ENCODE assay signal across 11 cellular contexts in the genomic region with DNA sequence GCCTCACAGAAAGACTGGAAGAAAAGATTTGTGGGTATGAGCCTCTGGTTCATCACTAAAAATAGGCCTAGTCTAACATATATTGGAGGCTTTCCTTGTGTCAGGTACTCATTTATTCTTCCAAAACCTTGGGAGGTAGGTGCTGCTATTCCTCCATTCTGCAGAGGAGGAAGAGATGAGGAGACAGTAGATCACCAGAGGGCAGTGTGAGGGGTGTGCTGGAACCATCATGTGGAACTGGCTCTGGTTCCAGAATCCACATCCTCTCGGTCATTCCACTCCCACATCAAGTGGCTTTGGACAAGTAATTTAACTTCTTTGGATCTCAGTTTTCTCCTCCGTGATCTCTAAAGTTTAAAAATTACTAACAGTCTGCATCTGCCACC. TPM values are rescaled to one million over a fixed set of nuclear protein-coding genes. Genes with fewer than 3 reads are reported as not detected.
DNase-seq lines count a peak whose midpoint lies in the region; ATAC-seq and TF ChIP-seq lines count a peak whose summit lies in the region.
"Had no signal": no experiment of that assay in that cellular context is flagged by ENCODE, and none has a peak within 500 bp of the region (broad histone marks: within the 10 kb centered on the region; RNA-seq: fewer than 3 reads in every experiment).

No MANE protein-coding gene starts in this region.

- H4K20me1 ChIP-seq in IMR-90 (ENCODE audit: insufficient read depth, low read length) = peaks cover 10% of the 10 kb centered on the region; the same call in 1 of the 2 replicates

- no peak overlapping the region for H4K91ac ChIP-seq in IMR-90 (ENCODE audit: insufficient read depth, low read depth, low read length)

- TF ChIP-seq CTCF in cardiac muscle cell (IDR thresholded peaks at IDR 0.05; ENCODE audit: low read depth, low read length) = no peak
- no peak for TF ChIP-seq CTCF in IMR-90 (conservative IDR thresholded peaks at IDR 0.05; ENCODE audit: low read depth, low read length)
- TF ChIP-seq CTCF in liver (IDR thresholded peaks at IDR 0.05; ENCODE audit: low read depth, low read length, missing input control) = no peak
- no peak for TF ChIP-seq CTCF in transverse colon (IDR thresholded peaks at IDR 0.05)

- H3K27me3 ChIP-seq in cardiac muscle cell (no peaks in the 10 kb centered on the region), IMR-90 (ENCODE audit: control insufficient read depth, insufficient read depth, low read length) (no peaks in the 10 kb centered on the region), liver (ENCODE audit: control insufficient read depth in 4 of 4, insufficient read depth in 4 of 4, low read length in 3 of 4) (no peaks in the 10 kb centered on the region), stomach smooth muscle (ENCODE audit: control insufficient read depth in 1 of 2, insufficient read depth in 2 of 2, low read length in 2 of 2) (no peaks in the 10 kb centered on the region), transverse colon (peaks cover under 1% of the 10 kb centered on the region)

- no peak overlapping the region for H2BK120ac ChIP-seq in IMR-90 (ENCODE audit: low read depth, low read length)

- no peak overlapping the region for H2AK5ac ChIP-seq in IMR-90 (ENCODE audit: low read depth, low read length)

- H3K27ac ChIP-seq in cardiac muscle cell (peak overlapping the region; percentile 100), IMR-90 (ENCODE audit: insufficient read depth, low read length) (no peak overlapping the region), liver (ENCODE audit: low read depth in 1 of 2, low read length in 2 of 2) (no peak overlapping the region), stomach smooth muscle (ENCODE audit: low read length) (peak overlapping the region; percentile 79), transverse colon (peak overlapping the region in 2 of 4 donors; percentile 35 to 38)

- dilution Hi-C loops in IMR-90 (cut with HindIII; ENCODE audit: low sequenced_read_pairs, unreplicated experiment) = no loop called here

- no peak overlapping the region for H3K23ac ChIP-seq in IMR-90 (ENCODE audit: low read depth, low read length)

- no peak overlapping the region for H3K4me3 ChIP-seq in cardiac muscle cell
- no peak overlapping the region for H3K4me3 ChIP-seq in IMR-90 (ENCODE audit: insufficient read depth, low read depth, low read length)
- H3K4me3 ChIP-seq in liver (ENCODE audit: low read depth in 1 of 3, low read length in 3 of 3) = no peak overlapping the region
- H3K4me3 ChIP-seq in stomach smooth muscle (ENCODE audit: low read length in 2 of 2) = no peak overlapping the region
- no peak overlapping the region for H3K4me3 ChIP-seq in transverse colon

- no peak overlapping the region for H2AFZ ChIP-seq in IMR-90 (replicated peaks; ENCODE audit: low read length, poor library complexity)

- H3K9me3 ChIP-seq in cardiac muscle cell (ENCODE audit: low read depth) = no peaks in the 10 kb centered on the region
- H3K9me3 ChIP-seq in IMR-90 (ENCODE audit: control insufficient read depth, insufficient read depth, low read length) = no peaks in the 10 kb centered on the region
- H3K9me3 ChIP-seq in liver (ENCODE audit: control insufficient read depth in 4 of 4, low read length in 3 of 4) = no peaks in the 10 kb centered on the region
- no peaks in the 10 kb centered on the region for H3K9me3 ChIP-seq in stomach smooth muscle (ENCODE audit: control insufficient read depth in 2 of 2, low read length in 2 of 2)
- no peaks in the 10 kb centered on the region for H3K9me3 ChIP-seq in transverse colon

- H3K79me1 ChIP-seq in IMR-90 (ENCODE audit: low read depth in 1 of 2, low read length in 2 of 2) = no peaks in the 10 kb centered on the region; a peak in 1 of 4 replicates

- H3K36me3 ChIP-seq in cardiac muscle cell (peaks cover 2% of the 10 kb centered on the region), IMR-90 (ENCODE audit: control insufficient read depth, insufficient read depth, low read length) (no peaks in the 10 kb centered on the region), liver (ENCODE audit: control insufficient read depth in 4 of 4, insufficient read depth in 3 of 4, low read depth in 1 of 4, low read length in 3 of 4) (no peaks in the 10 kb centered on the region), stomach smooth muscle (ENCODE audit: control insufficient read depth in 2 of 2, insufficient read depth in 2 of 2, low read length in 2 of 2) (no peaks in the 10 kb centered on the region), transverse colon (no peaks in the 10 kb centered on the region)

- no peak overlapping the region for H4K5ac ChIP-seq in IMR-90 (ENCODE audit: low read depth, low read length)

- H2BK15ac ChIP-seq in IMR-90 (ENCODE audit: low read depth, low read length) = no peak overlapping the region

- H3K9ac ChIP-seq in IMR-90 (ENCODE audit: low read depth, low read length) = no peak overlapping the region
- no peak overlapping the region for H3K9ac ChIP-seq in liver (ENCODE audit: low read depth in 1 of 2, low read length in 2 of 2)
- H3K9ac ChIP-seq in stomach smooth muscle (ENCODE audit: low read length in 2 of 2) = no peak overlapping the region

- in situ Hi-C loops in IMR-90 (cut with MboI; ENCODE audit: low sequenced_read_pairs) (no loop called here), transverse colon (cut with MboI; ENCODE audit: low pct_ligation_motif_present in 1 of 4, low pct_unique_long_range_greater_than_20kb in 1 of 4, low sequenced_read_pairs in 3 of 4) (loop anchor here in 1 of 4 donors (25.0 kb wide), 1 partner anchor 259 kb away; no protein-coding TSS in a partner anchor)

- POLR2A ChIA-PET in IMR-90 (lab: Charles Lee; ENCODE audit: unreplicated experiment) = no interaction called here

- no peak overlapping the region for H4K8ac ChIP-seq in IMR-90 (ENCODE audit: low read depth in 2 of 2, low read length in 2 of 2)

- no peak overlapping the region for H2BK20ac ChIP-seq in IMR-90 (ENCODE audit: low read depth, low read length)

- H3K56ac ChIP-seq in IMR-90 (ENCODE audit: extremely low read depth, insufficient read depth, low read length) = no peak overlapping the region

- WGBS in IMR-90 (ENCODE audit: extremely low coverage in 2 of 2, insufficient read length in 1 of 2), 2 experiments = no CpG with 5 or more reads among the region's 2 CpGs
- WGBS in liver = 82% methylated on average over 2 of the region's 2 CpGs
- 68 to 81% methylated on average over 2 of the region's 2 CpGs for WGBS in transverse colon (ENCODE audit: low coverage in 1 of 2), 2 donors

- no peak overlapping the region for H3K18ac ChIP-seq in IMR-90 (ENCODE audit: low read depth, low read length)

- no peak overlapping the region for H2BK5ac ChIP-seq in IMR-90 (ENCODE audit: low read depth, low read length, poor library complexity, severe bottlenecking)

- TF ChIP-seq POLR2A in IMR-90 (IDR thresholded peaks at IDR 0.05; ENCODE audit: low read depth, low read length) = no peak
- no peak for TF ChIP-seq POLR2A in transverse colon (IDR thresholded peaks at IDR 0.05)

- peaks cover 30% of the 10 kb centered on the region for H3K9me1 ChIP-seq in IMR-90 (ENCODE audit: insufficient read depth, low read length)

- no peak for ATAC-seq in Right ventricle myocardium inferior
- ATAC-seq in IMR-90 (ENCODE audit: low read depth) = no peak
- no peak for ATAC-seq in GM18870 (IDR thresholded peaks at IDR 0.05; ENCODE audit: unreplicated experiment)

- no peak overlapping the region for H3K14ac ChIP-seq in IMR-90 (replicated peaks; ENCODE audit: low read depth, low read length)

- no peak overlapping the region for H2AK9ac ChIP-seq in IMR-90 (replicated peaks; ENCODE audit: low read depth, low read length, poor library complexity)

- peaks cover 41% of the 10 kb centered on the region for H3K4me1 ChIP-seq in cardiac muscle cell (ENCODE audit: low read depth)
- peaks cover 13% of the 10 kb centered on the region for H3K4me1 ChIP-seq in IMR-90 (ENCODE audit: control insufficient read depth, insufficient read depth, low read length)
- no peaks in the 10 kb centered on the region for H3K4me1 ChIP-seq in liver (ENCODE audit: control insufficient read depth in 4 of 4, insufficient read depth in 4 of 4, low read length in 3 of 4)
- H3K4me1 ChIP-seq in stomach smooth muscle (ENCODE audit: control insufficient read depth, insufficient read depth, low read length) = peaks cover 61% of the 10 kb centered on the region
- peaks cover 0 to 4% (median 0%) of the 10 kb centered on the region in 4 donors for H3K4me1 ChIP-seq in transverse colon

- no peak overlapping the region for H3K4me2 ChIP-seq in IMR-90 (ENCODE audit: low read depth, low read length)

- CTCF ChIA-PET in IMR-90 (lab: Yijun Ruan, JAX) = interaction anchor here (0.7 to 2.4 kb wide), 5 partner anchors 15 to 238 kb away, joined by 3 to 8 read pairs (median 3); no protein-coding TSS in a partner anchor

- intact Hi-C loops in Right ventricle myocardium inferior (cut with DNase I) = loop anchor here (2.0 to 5.0 kb wide), 2 partner anchors 28 to 264 kb away; no protein-coding TSS in a partner anchor
- intact Hi-C loops in IMR-90 (cut with micrococcal nuclease) = no loop called here
- intact Hi-C loops in transverse colon (cut with DNase I; ENCODE audit: low total_unique reads) = no loop called here

- no TSS peak for BruUV-seq in IMR-90 (replicated peaks; lab: Mats Ljungman, UMichigan)

- TF ChIP-seq RAD21 in IMR-90 (IDR thresholded peaks at IDR 0.05; ENCODE audit: low read length) (no peak), liver (IDR thresholded peaks at IDR 0.05) (no peak)

- 0 out of 2 replicates have a peak overlapping the region, but pooled peaks have one; percentile 36 for H3K4ac ChIP-seq in IMR-90 (ENCODE audit: low read depth, low read length)

- DNase-seq in cardiac muscle cell (ENCODE audit: low read depth in 1 of 2, low spot score in 1 of 2) (no peak), Right ventricle myocardium inferior (ENCODE audit: missing footprints) (no peak), IMR-90 (no peak), transverse colon (no peak)
- DNase-seq in activated CD4-positive, alpha-beta T cell treated with anti-CD3 and anti-CD28 coated beads, Interleukin-2, amount 50 U/mL, for 1 hour = no peak
- DNase-seq: 8988T, C1 segment of cervical spinal cord, NCI-H524 treated with DMSO at 0.1 percent for 48 hours had no signal

- TF ChIP-seq EP300 in transverse colon (IDR thresholded peaks at IDR 0.05; ENCODE audit: low read depth) = no peak

RNA-seq across cellular contexts. Expression of a gene that starts 7.4 kb away (rescaled TPM):
- total RNA-seq in cardiac muscle cell = 7.5 and 11.1 TPM in 2 replicates
- 4.5 and 7.2 TPM in 2 replicates for polyA plus RNA-seq in cardiac muscle cell
- 28.5 TPM for total RNA-seq in Right ventricle myocardium inferior
- total RNA-seq in IMR-90 (2012; rRNA removed) = 1.7 and 2.2 TPM in 2 replicates
- polyA plus RNA-seq in IMR-90 (2012; rRNA removed) = 1.3 and 2.6 TPM in 2 replicates
- 0.66 and 2.2 TPM in 2 replicates for polyA plus RNA-seq in IMR-90 (2012; cell fraction: cytosol; rRNA removed)
- polyA plus RNA-seq in IMR-90 (2012; cell fraction: nucleus; rRNA removed; ENCODE audit: low replicate concordance) = 2.8 and 5.6 TPM in 2 replicates
- total RNA-seq in liver = under 1 TPM; 0.51 to 0.67 TPM
- under 1 TPM; 0.26 to 0.52 TPM for polyA plus RNA-seq in liver
- total RNA-seq in transverse colon = 1 to 10 TPM in 2 of 4 donors, not detected in 2; 1.8 to 2.7 TPM

RNA-seq across cellular contexts. Expression of a gene that starts 9.1 kb away (rescaled TPM):
- total RNA-seq in cardiac muscle cell (34.0 TPM in 2 replicates), Right ventricle myocardium inferior (6.6 TPM), IMR-90 (2012; rRNA removed) (10.9 and 14.2 TPM in 2 replicates), liver (1 to 10 TPM; 6.6 to 8.6 TPM), transverse colon (10 to 100 TPM in 2 of 4 donors, 1 to 10 TPM in 2; 7.1 to 17.1 (median 12.2) TPM)
- polyA plus RNA-seq in cardiac muscle cell (11.5 and 14.9 TPM in 2 replicates), IMR-90 (2012; rRNA removed) (4.4 and 5.7 TPM in 2 replicates), liver (1 to 10 TPM; 2.3 to 2.7 TPM)
- polyA plus RNA-seq in IMR-90 (2012; cell fraction: cytosol; rRNA removed) = 1.1 and 1.5 TPM in 2 replicates
- 3.2 and 8.6 TPM in 2 replicates for polyA plus RNA-seq in IMR-90 (2012; cell fraction: nucleus; rRNA removed; ENCODE audit: low replicate concordance)

Comparison
In these comparisons a context has a peak if more than half of its experiments do, and no peak if none do; other contexts are left out.
1. H3K27ac ChIP-seq: peak in cardiac muscle cell (single experiment) and stomach smooth muscle (single experiment); none in IMR-90 (single experiment) and liver (0 of 2).